24 cellular contexts compared by ENCODE assay signal in genomic region chr7:117907058-117907633, GRCh38. TPM values are rescaled to one million over a fixed set of nuclear protein-coding genes. Genes with fewer than 3 reads are reported as not detected.
DNase-seq lines count a peak whose midpoint lies in the region; ATAC-seq and TF ChIP-seq lines count a peak whose summit lies in the region.
"Had no signal": no experiment of that assay in that cellular context is flagged by ENCODE, and none has a peak within 500 bp of the region (broad histone marks: within the 10 kb centered on the region; RNA-seq: fewer than 3 reads in every experiment).

No MANE protein-coding gene starts in this region.

- TF ChIP-seq POLR2A in erythroblast (IDR thresholded peaks at IDR 0.05; ENCODE audit: low read length): no peak

- DNase-seq in DMS53 (lab: John Stamatoyannopoulos, UW) (peak; percentile 24), DMS53 treated with DMSO at 0.1 percent for 48 hours (lab: John Stamatoyannopoulos, UW; ENCODE audit: unreplicated experiment) (no peak), HAP-1 (ENCODE audit: low spot score in 2 of 2) (peak; percentile 54 to 58), iPS-NIHi7 (ENCODE audit: extremely low spot score) (peak; percentile 25), neuronal stem cell (ENCODE audit: low spot score) (no peak), erythroblast (lab: John Stamatoyannopoulos, UW) (no peak)
- DNase-seq in activated CD4-positive, alpha-beta T cell treated with anti-CD3 and anti-CD28 coated beads, Interleukin-2, amount 50 U/mL, for 1 hour: no peak
- DNase-seq: CD4-positive, CD25-positive, alpha-beta regulatory T cell; DMS153; GM23248; KG1; MG63; NCI-H1694; NCI-H2029 treated with DMSO at 0.1 percent for 48 hours; NCI-H2171; NCI-H226; NCI-H524; Right ventricle myocardium superior; RPMI8226 had no signal

- H3K4ac ChIP-seq in neuronal stem cell (ENCODE audit: low read length): no peak overlapping the region

- no peak overlapping the region for H2BK15ac ChIP-seq in neuronal stem cell (ENCODE audit: low read length)

- ATAC-seq in GM19463 (IDR thresholded peaks at IDR 0.05; ENCODE audit: unreplicated experiment): no peak
- ATAC-seq: HCT116 had no signal

- H3K14ac ChIP-seq in neuronal stem cell (ENCODE audit: low read length): no peak overlapping the region

- H3K36me3 ChIP-seq in HAP-1 (replicated peaks) (no peaks in the 10 kb centered on the region), neuronal stem cell (replicated peaks in 1 of 2; ENCODE audit: control insufficient read depth in 2 of 2, insufficient read depth in 2 of 2, low read length in 2 of 2) (no peaks in the 10 kb centered on the region)
- H3K36me3 ChIP-seq: BLaER1, MG63, SJSA1 had no signal

- H3K18ac ChIP-seq in neuronal stem cell (ENCODE audit: low read length): no peak overlapping the region

- H4K8ac ChIP-seq in neuronal stem cell (ENCODE audit: low read depth, low read length): no peak overlapping the region

- H3K9me3 ChIP-seq in HAP-1 (no peaks in the 10 kb centered on the region), neuronal stem cell (replicated peaks in 1 of 2; ENCODE audit: control insufficient read depth in 2 of 2, insufficient read depth in 1 of 2, low read depth in 1 of 2, low read length in 2 of 2) (no peaks in the 10 kb centered on the region)
- H3K9me3 ChIP-seq: BLaER1, MG63, SJSA1 had no signal

- no peak overlapping the region for H3K9ac ChIP-seq in neuronal stem cell (ENCODE audit: low read depth, low read length, poor library complexity)
- H3K9ac ChIP-seq: BLaER1, GM23248 had no signal

- WGBS in neuronal stem cell (ENCODE audit: extremely low coverage in 2 of 2, insufficient read length in 2 of 2, insufficient replicate concordance in 1 of 2), 2 donors: no CpG with 5 or more reads among the region's 4 CpGs

- H2BK120ac ChIP-seq in neuronal stem cell (ENCODE audit: low read depth, low read length): no peak overlapping the region

- H3K27me3 ChIP-seq in HAP-1 (ENCODE audit: low read depth) (no peaks in the 10 kb centered on the region), neuronal stem cell (ENCODE audit: control insufficient read depth in 3 of 3, insufficient read depth in 3 of 3, low read depth in 1 of 3, low read length in 3 of 3) (peaks cover 0 to 2% (median 0%) of the 10 kb centered on the region in 3 experiments)
- H3K27me3 ChIP-seq: BLaER1, MG63, SJSA1 had no signal

- H3K4me3 ChIP-seq in HAP-1: no peak overlapping the region
- H3K4me3 ChIP-seq in neuronal stem cell (ENCODE audit: low read length in 2 of 2): no peak overlapping the region
- H3K4me3 ChIP-seq: BLaER1, GM23248, MG63, SJSA1 had no signal

- in situ Hi-C loops in HAP-1 (cut with MboI; ENCODE audit: low sequenced_read_pairs): no loop called here

- no peak overlapping the region for H3K27ac ChIP-seq in neuronal stem cell (replicated peaks; ENCODE audit: low read length)
- H3K27ac ChIP-seq: 22Rv1, BLaER1, GM23248, SJSA1 had no signal

- H3K4me2 ChIP-seq in neuronal stem cell (ENCODE audit: insufficient read depth, low read length, poor library complexity, severe bottlenecking): no peak overlapping the region
- H3K4me2 ChIP-seq: BLaER1 had no signal

- no peak overlapping the region for H2BK12ac ChIP-seq in neuronal stem cell (ENCODE audit: low read length)

- no peak overlapping the region for H2AK5ac ChIP-seq in neuronal stem cell (ENCODE audit: low read depth, low read length)

- no peaks in the 10 kb centered on the region for H3K79me1 ChIP-seq in neuronal stem cell (ENCODE audit: low read depth, low read length)

- no peak overlapping the region for H2BK5ac ChIP-seq in neuronal stem cell (ENCODE audit: low read length)

- H3K4me1 ChIP-seq in HAP-1: peaks cover 21% of the 10 kb centered on the region
- H3K4me1 ChIP-seq in neuronal stem cell (ENCODE audit: control insufficient read depth in 2 of 2, insufficient read depth in 1 of 2, low read depth in 1 of 2, low read length in 2 of 2): peaks cover 5% of the 10 kb centered on the region in 2 donors
- H3K4me1 ChIP-seq: BLaER1, SJSA1 had no signal

- no peak overlapping the region for H3K23ac ChIP-seq in neuronal stem cell (ENCODE audit: low read depth, low read length, poor library complexity)

- H4K91ac ChIP-seq in neuronal stem cell (ENCODE audit: low read depth, low read length, poor library complexity): no peak overlapping the region

- peak overlapping the region; percentile 68 for H2AFZ ChIP-seq in neuronal stem cell (ENCODE audit: low read length)
- H2AFZ ChIP-seq: GM23248 had no signal

RNA-seq across cellular contexts. Expression of gene CTTNBP2, which starts 33.9 kb away (rescaled TPM):
- 6.0 TPM for polyA plus RNA-seq in neuronal stem cell (2013, experiment 1 of 2)
- polyA plus RNA-seq in neuronal stem cell (2013, experiment 2 of 2): 5.6 TPM
- polyA plus RNA-seq: CD4-positive, CD25-positive, alpha-beta regulatory T cell; GM23248 had no signal

Comparison
In these comparisons a context has a peak if more than half of its experiments do, and no peak if none do; other contexts are left out.
1. DNase-seq: peak in DMS53 (single experiment), HAP-1 (2 of 2) and iPS-NIHi7 (single experiment); none in DMS53 treated with DMSO at 0.1 percent for 48 hours (single experiment), neuronal stem cell (single experiment), erythroblast (0 of 2) and activated CD4-positive, alpha-beta T cell treated with anti-CD3 and anti-CD28 coated beads, Interleukin-2, amount 50 U/mL, for 1 hour (single experiment).